Comparison of ENCODE assay signal across 21 cellular contexts in the genomic region with DNA sequence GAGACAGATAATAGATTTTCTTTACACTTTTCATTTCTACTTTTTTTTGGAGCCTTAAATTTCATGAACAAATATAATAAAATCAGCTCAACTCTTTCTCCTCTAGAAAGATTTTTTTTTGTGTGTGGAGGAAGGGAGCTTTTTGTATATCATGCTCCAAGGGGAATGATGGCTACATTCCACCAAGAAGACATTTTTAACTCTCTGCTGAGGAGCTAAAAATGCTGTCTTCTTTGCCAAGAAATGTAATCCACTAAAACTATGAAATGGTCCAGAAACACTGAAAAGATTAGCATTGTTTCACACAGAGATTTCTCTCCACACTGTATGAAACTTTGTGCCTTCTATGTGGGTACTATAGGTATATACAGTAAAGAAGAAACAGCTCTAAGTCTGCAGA.
DNase-seq lines count a peak whose midpoint lies in the region; ATAC-seq and TF ChIP-seq lines count a peak whose summit lies in the region.
"Had no signal": no experiment of that assay in that cellular context is flagged by ENCODE, and none has a peak within 500 bp of the region (broad histone marks: within the 10 kb centered on the region; RNA-seq: fewer than 3 reads in every experiment).

No MANE protein-coding gene starts in this region.

- H3K4me1 Mint-ChIP-seq in central memory CD8-positive, alpha-beta T cell: peaks cover 9% of the 10 kb centered on the region
- peaks cover 10% of the 10 kb centered on the region for H3K4me1 Mint-ChIP-seq in nephron
- H3K4me1 Mint-ChIP-seq: CD4-positive, CD25-positive, alpha-beta regulatory T cell; CD8-positive, alpha-beta memory T cell had no signal

- H3K4me3 ChIP-seq in SK-N-SH (ENCODE audit: low read depth in 2 of 2, low read length in 1 of 2) (no peak overlapping the region), ovary (no peak overlapping the region)
- H3K4me3 ChIP-seq: GM12878, GM23248, K562 had no signal

- intact Hi-C loops in ovary (cut with DNase I): no loop called here

- H3K79me2 ChIP-seq in SK-N-SH (ENCODE audit: insufficient read depth): no peaks in the 10 kb centered on the region

- CTCF ChIA-PET in SK-N-SH (lab: Yijun Ruan, JAX): interaction anchor here (1.3 to 2.4 kb wide), 2 partner anchors 18 to 20 kb away, joined by 3 to 10 read pairs; no protein-coding TSS in a partner anchor

- H3K36me3 Mint-ChIP-seq in central memory CD8-positive, alpha-beta T cell (ENCODE audit: insufficient read depth): peaks cover 4% of the 10 kb centered on the region
- no peaks in the 10 kb centered on the region for H3K36me3 Mint-ChIP-seq in nephron (ENCODE audit: low read depth)
- H3K36me3 Mint-ChIP-seq: CD4-positive, CD25-positive, alpha-beta regulatory T cell had no signal

- POLR2A ChIA-PET in SK-N-SH (lab: Yijun Ruan, JAX): no interaction called here

- TF ChIP-seq EP300 in SK-N-SH (IDR thresholded peaks at IDR 0.05; ENCODE audit: borderline replicate concordance in 1 of 2, low read depth in 1 of 2, low read length in 1 of 2): no peak
- TF ChIP-seq EP300 in ovary (IDR thresholded peaks at IDR 0.05): no peak

- H3K4me3 Mint-ChIP-seq in central memory CD8-positive, alpha-beta T cell: no peak overlapping the region
- H3K4me3 Mint-ChIP-seq in nephron: no peak overlapping the region
- H3K4me3 Mint-ChIP-seq: CD4-positive, CD25-positive, alpha-beta regulatory T cell; CD8-positive, alpha-beta memory T cell; HFFc6 had no signal

- no peak for TF ChIP-seq RAD21 in SK-N-SH (IDR thresholded peaks at IDR 0.05; ENCODE audit: low read length)

- no peak overlapping the region for H3K4me2 ChIP-seq in SK-N-SH

- H3K9me3 Mint-ChIP-seq in central memory CD8-positive, alpha-beta T cell: no peaks in the 10 kb centered on the region
- H3K9me3 Mint-ChIP-seq in nephron: no peaks in the 10 kb centered on the region
- H3K9me3 Mint-ChIP-seq: CD4-positive, CD25-positive, alpha-beta regulatory T cell; CD8-positive, alpha-beta memory T cell; HFFc6 had no signal

- no peak for TF ChIP-seq POLR2A in ovary (IDR thresholded peaks at IDR 0.05)

- H3K9me2 ChIP-seq in SK-N-SH: no peaks in the 10 kb centered on the region

- no peak for DNase-seq in SK-N-SH
- no peak for DNase-seq in central memory CD8-positive, alpha-beta T cell (ENCODE audit: low spot score in 2 of 2)
- DNase-seq in DMS53 (lab: John Stamatoyannopoulos, UW): no peak
- no peak for DNase-seq in retina
- no peak for DNase-seq in ovary
- DNase-seq: ACHN; BE2C; C1 segment of cervical spinal cord; Caco-2; CD4-positive, CD25-positive, alpha-beta regulatory T cell; CD8-positive, alpha-beta memory T cell; DMS153; DMS79 treated with DMSO at 0.1 percent for 48 hours; EL; GM23248; HCEC 1CT; HFFc6 had no signal

- H2AFZ ChIP-seq in SK-N-SH (ENCODE audit: low read depth): peak overlapping the region; percentile 17; the same call in 1 of the 2 replicates
- H2AFZ ChIP-seq: GM23248 had no signal

- H3K36me3 ChIP-seq in SK-N-SH (replicated peaks in 1 of 2; ENCODE audit: control insufficient read depth in 1 of 2, insufficient read depth in 2 of 2, low read length in 1 of 2) (no peaks in the 10 kb centered on the region), ovary (no peaks in the 10 kb centered on the region)
- H3K36me3 ChIP-seq: BE2C had no signal

- peaks cover 0 to 5% of the 10 kb centered on the region in 2 experiments; a peak in 1 of 4 replicates for H3K4me1 ChIP-seq in SK-N-SH (ENCODE audit: control insufficient read depth in 1 of 2, insufficient read depth in 2 of 2, low read depth in 1 of 2, low read length in 1 of 2)
- no peaks in the 10 kb centered on the region for H3K4me1 ChIP-seq in ovary (ENCODE audit: insufficient read depth)
- H3K4me1 ChIP-seq: BE2C, Caco-2 had no signal

- TF ChIP-seq CTCF in SK-N-SH (IDR thresholded peaks at IDR 0.05) (no peak), nephron (IDR thresholded peaks at IDR 0.05; ENCODE audit: unreplicated experiment in 3 of 3) (no peak), ovary (IDR thresholded peaks at IDR 0.05) (no peak)

- no peak for ATAC-seq in central memory CD8-positive, alpha-beta T cell (replicated peaks; ENCODE audit: extremely low read depth, poor library complexity, severe bottlenecking)
- ATAC-seq: GM12878, K562 had no signal

- no peaks in the 10 kb centered on the region for H3K27me3 ChIP-seq in SK-N-SH (ENCODE audit: insufficient read depth)
- H3K27me3 ChIP-seq in ovary: no peaks in the 10 kb centered on the region
- H3K27me3 ChIP-seq: BE2C had no signal

- H3K27ac ChIP-seq in SK-N-SH (ENCODE audit: low read depth in 2 of 2, low read length in 1 of 2) (peak overlapping the region in 1 of 2 experiments; percentile 60; a peak in 1 of 4 replicates), ovary (no peak overlapping the region)
- H3K27ac ChIP-seq: GM23248, HL-60 had no signal

- H3K27ac Mint-ChIP-seq in central memory CD8-positive, alpha-beta T cell (ENCODE audit: low read depth): peak overlapping the region; percentile 51
- H3K27ac Mint-ChIP-seq in nephron: peak overlapping the region in 2 of 3 experiments; percentile 49 to 64
- H3K27ac Mint-ChIP-seq: CD4-positive, CD25-positive, alpha-beta regulatory T cell; HFFc6 had no signal

- H4K20me1 ChIP-seq in SK-N-SH (ENCODE audit: insufficient read depth): no peaks in the 10 kb centered on the region

- H3K9me3 ChIP-seq in SK-N-SH: no peaks in the 10 kb centered on the region
- no peaks in the 10 kb centered on the region for H3K9me3 ChIP-seq in ovary
- H3K9me3 ChIP-seq: BE2C, Caco-2 had no signal

- H3K9ac ChIP-seq in SK-N-SH: no peak overlapping the region
- H3K9ac ChIP-seq: GM23248 had no signal

- H3F3A ChIP-seq in SK-N-SH (replicated peaks; ENCODE audit: insufficient read depth): peaks cover 16% of the 10 kb centered on the region

- H3K27me3 Mint-ChIP-seq in central memory CD8-positive, alpha-beta T cell: no peaks in the 10 kb centered on the region
- H3K27me3 Mint-ChIP-seq in nephron (ENCODE audit: low read depth): no peaks in the 10 kb centered on the region
- H3K27me3 Mint-ChIP-seq: CD4-positive, CD25-positive, alpha-beta regulatory T cell; CD8-positive, alpha-beta memory T cell had no signal

TF ChIP-seq in SK-N-SH, 30 proteins besides CTCF, POLR2A, EP300 and RAD21:
- 0 out of 2 replicates have a peak, but pooled peaks have one; percentile 20 for TF ChIP-seq NFIC (IDR thresholded peaks at IDR 0.05; ENCODE audit: borderline replicate concordance)
- TF ChIP-seq CHD2 (IDR thresholded peaks at IDR 0.05; ENCODE audit: low read length, partially characterized antibody): no peak
- TF ChIP-seq FOXJ3 (CRISPR knock-in tag; IDR thresholded peaks at IDR 0.05): no peak
- 0 out of 2 replicates have a peak, but pooled peaks have one; percentile 11 for TF ChIP-seq TCF12 (IDR thresholded peaks at IDR 0.05)
- no peak for TF ChIP-seq ELF1 (IDR thresholded peaks at IDR 0.05)
